ENCODE assay signal across 8 cellular contexts in the genomic region with DNA sequence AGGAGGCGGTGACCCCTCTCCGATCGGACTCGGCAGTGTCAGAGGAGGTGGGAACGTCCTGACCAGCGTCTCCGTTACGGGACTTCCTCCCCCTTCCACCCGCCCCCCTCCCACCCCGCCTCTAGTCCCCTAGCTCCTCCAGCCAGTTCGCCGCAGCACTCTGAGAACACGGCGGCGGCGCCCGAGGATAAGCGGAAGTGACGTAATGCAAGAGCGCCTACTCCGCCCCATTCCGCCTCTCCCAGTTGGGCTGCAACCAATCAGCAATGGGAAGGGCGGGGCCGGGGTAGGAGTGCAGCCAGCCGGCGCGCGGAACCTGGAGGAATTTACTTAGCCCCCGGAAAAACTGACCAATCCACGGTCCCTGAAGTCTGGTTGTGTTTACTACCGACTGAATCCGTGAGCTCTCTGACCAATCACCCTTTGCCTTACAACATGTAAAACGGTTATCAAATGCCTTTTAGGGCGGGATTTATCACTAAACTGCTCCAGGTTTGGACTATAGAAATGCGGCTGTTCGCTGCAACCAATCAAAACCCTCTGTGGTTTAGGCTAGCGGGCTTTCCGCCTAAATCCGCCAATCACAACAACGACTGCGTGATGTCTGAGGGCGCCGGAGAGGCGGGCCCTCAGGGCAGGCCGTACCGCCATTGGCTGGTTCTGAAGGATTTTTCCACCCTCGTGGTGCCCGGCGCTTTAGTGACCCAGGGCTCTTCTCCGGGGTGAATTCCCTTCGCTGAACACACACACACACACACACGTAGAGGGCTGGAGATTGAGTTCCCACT. TPM values are rescaled to one million over a fixed set of nuclear protein-coding genes. Genes with fewer than 3 reads are reported as not detected.
A peak's percentile ranks its signal among the peaks of the same experiment; 100 is the strongest.
DNase-seq lines count a peak whose midpoint lies in the region; TF ChIP-seq lines count a peak whose summit lies in the region.

A gene with protein sequence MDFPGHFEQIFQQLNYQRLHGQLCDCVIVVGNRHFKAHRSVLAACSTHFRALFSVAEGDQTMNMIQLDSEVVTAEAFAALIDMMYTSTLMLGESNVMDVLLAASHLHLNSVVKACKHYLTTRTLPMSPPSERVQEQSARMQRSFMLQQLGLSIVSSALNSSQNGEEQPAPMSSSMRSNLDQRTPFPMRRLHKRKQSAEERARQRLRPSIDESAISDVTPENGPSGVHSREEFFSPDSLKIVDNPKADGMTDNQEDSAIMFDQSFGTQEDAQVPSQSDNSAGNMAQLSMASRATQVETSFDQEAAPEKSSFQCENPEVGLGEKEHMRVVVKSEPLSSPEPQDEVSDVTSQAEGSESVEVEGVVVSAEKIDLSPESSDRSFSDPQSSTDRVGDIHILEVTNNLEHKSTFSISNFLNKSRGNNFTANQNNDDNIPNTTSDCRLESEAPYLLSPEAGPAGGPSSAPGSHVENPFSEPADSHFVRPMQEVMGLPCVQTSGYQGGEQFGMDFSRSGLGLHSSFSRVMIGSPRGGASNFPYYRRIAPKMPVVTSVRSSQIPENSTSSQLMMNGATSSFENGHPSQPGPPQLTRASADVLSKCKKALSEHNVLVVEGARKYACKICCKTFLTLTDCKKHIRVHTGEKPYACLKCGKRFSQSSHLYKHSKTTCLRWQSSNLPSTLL (minus strand): TSS at position 202 of the 788 bp plus-strand sequence. CDS start 22,899 bp downstream, outside the sequence.

- H3K36me3 ChIP-seq in SK-N-MC (ENCODE audit: insufficient read depth, low read length) = peaks cover 2% of the 10 kb centered on the region; the same call in 1 of the 2 replicates

- H3K9ac ChIP-seq in SK-N-MC (ENCODE audit: insufficient read length) = peak within 1 kb of the TSS; percentile 96

- H3K4me3 Mint-ChIP-seq in HFFc6 = peak within 1 kb of the TSS; percentile 89

- H3K9me3 ChIP-seq in SK-N-MC (ENCODE audit: low read depth, low read length) = no peaks in the 10 kb centered on the region

- TF ChIP-seq CTCF in HFFc6 (IDR thresholded peaks at IDR 0.05) (no peak), NB4 (IDR thresholded peaks at IDR 0.05; ENCODE audit: low read depth, low read length) (no peak)

- no peaks in the 10 kb centered on the region for H3K9me3 Mint-ChIP-seq in HFFc6

- peak within 1 kb of the TSS; percentile 82 for H3K4me3 ChIP-seq in NB4 (ENCODE audit: low read depth, low read length)
- H3K4me3 ChIP-seq in SK-N-MC = peak within 1 kb of the TSS; percentile 93

- DNase-seq in GM03348 (ENCODE audit: low spot score) (peak; percentile 99), HFFc6 (peak; percentile 100), NB4 (ENCODE audit: low read depth) (peak; percentile 97), SK-N-MC (ENCODE audit: low read depth, low spot score) (peak; percentile 99), globus pallidus (ENCODE audit: low spot score) (peak; percentile 99), nucleus accumbens (lab: John Stamatoyannopoulos, UW) (peak; percentile 89 to 100 (median 99))
- DNase-seq in activated naive CD4-positive, alpha-beta T cell treated with anti-CD3 and anti-CD28 coated beads, Interleukin-2, amount 50 U/mL, for 16 hours = peak; percentile 99

- peaks cover 17% of the 10 kb centered on the region for H3K36me3 Mint-ChIP-seq in HFFc6 (ENCODE audit: low read depth)

- H3K27ac ChIP-seq in SK-N-MC = peak within 1 kb of the TSS; percentile 95
- peak within 1 kb of the TSS; percentile 77 for H3K27ac ChIP-seq in temporal lobe (ENCODE audit: low read depth, low read length)

- TF ChIP-seq POLR2A in NB4 (IDR thresholded peaks at IDR 0.05; ENCODE audit: extremely low read depth, insufficient read length) = peak; percentile 61

- peaks cover 34% of the 10 kb centered on the region for H3K4me1 Mint-ChIP-seq in HFFc6 (ENCODE audit: low read depth)

- H3K27ac Mint-ChIP-seq in HFFc6 = peak within 1 kb of the TSS; percentile 99

- H3K27me3 Mint-ChIP-seq in HFFc6 (ENCODE audit: insufficient read depth) = peaks cover 4% of the 10 kb centered on the region; the same call in 1 of the 2 replicates

RNA-seq across cellular contexts. Expression of the gene that starts here (rescaled TPM):
- 1 to 10 TPM; 4.6 to 5.9 (median 5.3) TPM for total RNA-seq in HFFc6 (2021; fragmentation: NEBNext Ultra II Directional; extraction: Animal tissue kit (Norgen Biotek cat#: 25700))
- total RNA-seq in temporal lobe = 22.6 TPM

Comparison
In these comparisons a context has a peak if more than half of its experiments do, and no peak if none do; other contexts are left out.
1. Peak in every context shown above with its lines: DNase-seq, H3K4me3 ChIP-seq and H3K27ac ChIP-seq.